Comparison of ENCODE assay signal across 15 cellular contexts in genomic region chr16:17424771-17425170, GRCh38. TPM values are rescaled to one million over a fixed set of nuclear protein-coding genes. Genes with fewer than 3 reads are reported as not detected.
A peak's percentile ranks its signal among the peaks of the same experiment; 100 is the strongest.
DNase-seq lines count a peak whose midpoint lies in the region; ATAC-seq, FAIRE-seq and TF ChIP-seq lines count a peak whose summit lies in the region.
"Had no signal": no experiment of that assay in that cellular context is flagged by ENCODE, and none has a peak within 500 bp of the region (broad histone marks: within the 10 kb centered on the region; RNA-seq: fewer than 3 reads in every experiment).

No MANE protein-coding gene starts in this region.

- H4K91ac ChIP-seq in neuronal stem cell (ENCODE audit: low read depth, low read length, poor library complexity): no peak overlapping the region

- no peak overlapping the region for H2BK12ac ChIP-seq in neuronal stem cell (ENCODE audit: low read length)

- TF ChIP-seq CTCF in A549 (IDR thresholded peaks at IDR 0.05) (no peak), K562 (IDR thresholded peaks at IDR 0.05 in 2 of 3, conservative IDR thresholded peaks at IDR 0.05 in 1 of 3; ENCODE audit: insufficient read depth in 2 of 3, low read depth in 1 of 3, low read length in 3 of 3) (no peak), lower lobe of right lung (IDR thresholded peaks at IDR 0.05) (no peak)

- H3K79me1 ChIP-seq in neuronal stem cell (ENCODE audit: low read depth, low read length): peaks cover 5% of the 10 kb centered on the region

- H3K27me3 ChIP-seq in K562 (ENCODE audit: control insufficient read depth in 2 of 2, insufficient read depth in 2 of 2, low read length in 2 of 2): peaks cover 5 to 24% of the 10 kb centered on the region in 2 experiments; a peak in 3 of 5 replicates
- H3K27me3 ChIP-seq in neuronal stem cell (ENCODE audit: control insufficient read depth in 3 of 3, insufficient read depth in 3 of 3, low read depth in 1 of 3, low read length in 3 of 3): no peaks in the 10 kb centered on the region
- no peaks in the 10 kb centered on the region for H3K27me3 ChIP-seq in lower lobe of right lung (ENCODE audit: low read depth)

- H3K9me1 ChIP-seq in K562 (ENCODE audit: control insufficient read depth, insufficient read depth, low read length): no peaks in the 10 kb centered on the region

- CTCF ChIA-PET in A549 (lab: Yijun Ruan, JAX) (no interaction called here), K562 (lab: Yijun Ruan, JAX; ENCODE audit: low intra/inter-chr PET ratio) (no interaction called here)

- H3K36me3 ChIP-seq in K562 (ENCODE audit: control insufficient read depth, insufficient read depth, low read length) (no peaks in the 10 kb centered on the region), neuronal stem cell (replicated peaks in 1 of 2; ENCODE audit: control insufficient read depth in 2 of 2, insufficient read depth in 2 of 2, low read length in 2 of 2) (no peaks in the 10 kb centered on the region), lower lobe of right lung (no peaks in the 10 kb centered on the region)
- H3K36me3 ChIP-seq: HAP-1 had no signal

- H3K4me2 ChIP-seq in A549 (no peak overlapping the region), K562 (ENCODE audit: insufficient read depth, low read length) (no peak overlapping the region), neuronal stem cell (ENCODE audit: insufficient read depth, low read length, poor library complexity, severe bottlenecking) (no peak overlapping the region)

- no peak overlapping the region for H2BK15ac ChIP-seq in neuronal stem cell (ENCODE audit: low read length)

- DNase-seq in A549 (ENCODE audit: low read depth in 1 of 2, low spot score in 1 of 2): no peak
- DNase-seq in LoVo (ENCODE audit: low spot score): peak; percentile 11
- no peak for DNase-seq in K562 (ENCODE audit: extremely low read depth in 1 of 4, low spot score in 3 of 4)
- no peak for DNase-seq in neuronal stem cell (ENCODE audit: low spot score)
- no peak for DNase-seq in lower lobe of right lung
- DNase-seq: AML-193; Caco-2; CD4-positive, alpha-beta T cell; DMS79 treated with DMSO at 0.1 percent for 48 hours; GF-D8 had no signal

- 10% methylated on average over 5 of the region's 5 CpGs for WGBS in A549 (ENCODE audit: missing lambda C conversion rate)
- WGBS in K562 (ENCODE audit: insufficient coverage, low coverage, missing lambda C conversion rate): 0% methylated on average over 2 of the region's 5 CpGs
- no CpG with 5 or more reads among the region's 5 CpGs for WGBS in neuronal stem cell (ENCODE audit: extremely low coverage in 2 of 2, insufficient read length in 2 of 2, insufficient replicate concordance in 1 of 2), 2 donors

- TF ChIP-seq EP300 in A549 (IDR thresholded peaks at IDR 0.05) (no peak), K562 (IDR thresholded peaks at IDR 0.05; ENCODE audit: low read length) (no peak)

- ATAC-seq in A549 (no peak), K562 (no peak), GM21515 (IDR thresholded peaks at IDR 0.05; ENCODE audit: unreplicated experiment) (no peak), lower lobe of right lung (no peak)

- no peak overlapping the region for H3K14ac ChIP-seq in neuronal stem cell (ENCODE audit: low read length)

- H3K23ac ChIP-seq in neuronal stem cell (ENCODE audit: low read depth, low read length, poor library complexity): no peak overlapping the region

- H3K4me1 ChIP-seq in A549 (no peaks in the 10 kb centered on the region), K562 (replicated peaks in 1 of 2; ENCODE audit: control insufficient read depth in 2 of 2, insufficient read depth in 2 of 2, low read length in 2 of 2) (no peaks in the 10 kb centered on the region), neuronal stem cell (ENCODE audit: control insufficient read depth in 2 of 2, insufficient read depth in 1 of 2, low read depth in 1 of 2, low read length in 2 of 2) (peaks cover 3 to 9% of the 10 kb centered on the region in 2 donors), lower lobe of right lung (no peaks in the 10 kb centered on the region)
- H3K4me1 ChIP-seq: Caco-2, HAP-1 had no signal

- H3K79me2 ChIP-seq in K562 (ENCODE audit: control insufficient read depth, insufficient read depth, low read length): no peaks in the 10 kb centered on the region

- H3K4me3 ChIP-seq in A549 (no peak overlapping the region), K562 (no peak overlapping the region), neuronal stem cell (ENCODE audit: low read length in 2 of 2) (no peak overlapping the region), lower lobe of right lung (no peak overlapping the region)
- H3K4me3 ChIP-seq: HAP-1 had no signal

- H4K20me1 ChIP-seq in K562 (replicated peaks; ENCODE audit: control insufficient read depth, insufficient read depth, low read length): no peaks in the 10 kb centered on the region; the same call in 1 of the 2 replicates

- POLR2A ChIA-PET in A549 (lab: Yijun Ruan, JAX) (no interaction called here), K562 (lab: Yijun Ruan, JAX) (interaction anchor here (0.5 kb wide), 1 partner anchor 69 kb away, joined by 3 read pairs; no protein-coding TSS in a partner anchor)

- H3K4ac ChIP-seq in neuronal stem cell (ENCODE audit: low read length): no peak overlapping the region

- FAIRE-seq in A549 (lab: Jason Lieb, UNC) (no peak), K562 (lab: Jason Lieb, UNC) (no peak)
- FAIRE-seq: A204.1, D721Med had no signal

- H3K9ac ChIP-seq in K562 (ENCODE audit: insufficient read depth in 1 of 2, low read depth in 2 of 2, low read length in 2 of 2) (no peak overlapping the region), neuronal stem cell (ENCODE audit: low read depth, low read length, poor library complexity) (peak overlapping the region; percentile 24)

- no peak overlapping the region for H2BK120ac ChIP-seq in neuronal stem cell (ENCODE audit: low read depth, low read length)

- H3K18ac ChIP-seq in neuronal stem cell (ENCODE audit: low read length): no peak overlapping the region

- intact Hi-C loops in K562 (cut with micrococcal nuclease): no loop called here
- intact Hi-C loops in lower lobe of right lung (cut with DNase I): no loop called here

- in situ Hi-C loops in K562 (cut with MboI): no loop called here

- H2AFZ ChIP-seq in K562 (ENCODE audit: low read depth, low read length) (no peak overlapping the region), neuronal stem cell (ENCODE audit: low read length) (no peak overlapping the region)

- H3K27ac ChIP-seq in A549: no peak overlapping the region
- H3K27ac ChIP-seq in K562 (ENCODE audit: extremely low read depth, low read depth, low read length): no peak overlapping the region
- H3K27ac ChIP-seq in neuronal stem cell (replicated peaks; ENCODE audit: low read length): no peak overlapping the region
- H3K27ac ChIP-seq in lower lobe of right lung: no peak overlapping the region
- H3K27ac ChIP-seq: C4-2B had no signal

- no TSS peak for BruUV-seq in K562 (replicated peaks; lab: Mats Ljungman, UMichigan)

- H3K9me3 ChIP-seq in A549: peaks cover 3% of the 10 kb centered on the region; the same call in 1 of the 3 replicates
- no peaks in the 10 kb centered on the region; the same call in 1 of the 2 replicates for H3K9me3 ChIP-seq in K562 (replicated peaks; ENCODE audit: control insufficient read depth, insufficient read depth, low read depth, low read length)
- peaks cover 0 to 3% of the 10 kb centered on the region in 2 donors for H3K9me3 ChIP-seq in neuronal stem cell (replicated peaks in 1 of 2; ENCODE audit: control insufficient read depth in 2 of 2, insufficient read depth in 1 of 2, low read depth in 1 of 2, low read length in 2 of 2)
- peaks cover 5% of the 10 kb centered on the region for H3K9me3 ChIP-seq in lower lobe of right lung
- H3K9me3 ChIP-seq: Caco-2, HAP-1 had no signal

- TF ChIP-seq POLR2A in A549 (IDR thresholded peaks at IDR 0.05; ENCODE audit: low read length) (no peak), K562 (conservative IDR thresholded peaks at IDR 0.05) (no peak)

- no peak overlapping the region for H2BK5ac ChIP-seq in neuronal stem cell (ENCODE audit: low read length)

- no peak overlapping the region for H2AK5ac ChIP-seq in neuronal stem cell (ENCODE audit: low read depth, low read length)

- no peak overlapping the region for H4K8ac ChIP-seq in neuronal stem cell (ENCODE audit: low read depth, low read length)

- no peak for TF ChIP-seq RAD21 in A549 (conservative IDR thresholded peaks at IDR 0.05 in 1 of 2, IDR thresholded peaks at IDR 0.05 in 1 of 2)
- no peak for TF ChIP-seq RAD21 in K562 (CRISPR knock-in tag; conservative IDR thresholded peaks at IDR 0.05 in 1 of 2, IDR thresholded peaks at IDR 0.05 in 1 of 2)

TF ChIP-seq in A549, 52 proteins besides CTCF, POLR2A, EP300 and RAD21 (continues in another document):
- no peak for TF ChIP-seq NPAS2 (CRISPR knock-in tag; IDR thresholded peaks at IDR 0.05; ENCODE audit: borderline replicate concordance)

TF ChIP-seq in K562, 482 proteins besides CTCF, POLR2A, EP300 and RAD21 (continues in another document):
- 0 out of 2 replicates have a peak, but pooled peaks have one; percentile 10 for TF ChIP-seq MAFG (tag; conservative IDR thresholded peaks at IDR 0.05)
- 0 out of 2 replicates have a peak, but pooled peaks have one; percentile 33 for TF ChIP-seq ZNF316 (IDR thresholded peaks at IDR 0.05)

RNA-seq across cellular contexts. Expression of gene XYLT1, which starts 46.0 kb away (rescaled TPM):
- polyA plus RNA-seq in A549 (2011; rRNA removed) (0.78 and 1.1 TPM in 2 replicates), A549 (2017; fragmentation: RNase III; extraction: RNeasy Plus Mini Kit Qiagen cat#74134 plus additional on column Dnase treatment) (0.84 to 0.88 TPM (median 0.88 TPM) in 3 replicates), K562 (2011; rRNA removed) (not detected in 2 replicates), K562 (2014; fragmentation: Illumina TruSeq; extraction: Trizol) (not detected in 2 replicates), K562 (2014; fragmentation: Nextera tagmentation; extraction: Ambion mirVana) (under 1 TPM; 0.03 to 0.08 TPM), K562 (2014; rRNA removed) (0.03 TPM in 1 of 2 replicates, not detected in the other)
- polyA plus RNA-seq in A549 (2012; cell fraction: cytosol; rRNA removed): 0.51 and 0.91 TPM in 2 replicates
- polyA plus RNA-seq in A549 (2012; cell fraction: nucleus; rRNA removed): 0.55 and 0.67 TPM in 2 replicates
- polyA minus RNA-seq in A549 (2011; rRNA and poly(A)+ RNA removed): 4.1 and 4.7 TPM in 2 replicates
- total RNA-seq in K562 (2011; cell fraction: chromatin; rRNA removed; ENCODE audit: low replicate concordance): 0.02 TPM in 1 of 2 replicates, not detected in the other
- not detected in 2 replicates for total RNA-seq in K562 (2011; cell fraction: nucleolus; rRNA removed)
- under 0.01 TPM in 1 of 2 replicates, not detected in the other for total RNA-seq in K562 (2011; cell fraction: nucleoplasm; rRNA removed)
- total RNA-seq in K562 (2014; rRNA removed) (not detected in 2 replicates), K562 (2014; rRNA removed; fragmentation: Illumina TruSeq; extraction: Trizol) (not detected in 2 replicates), K562 (2015; rRNA removed; fragmentation: Illumina TruSeq; extraction: Trizol) (not detected in 2 replicates), K562 (2021) (0.04 and 0.09 TPM in 2 replicates), lower lobe of right lung (9.0 TPM)
- polyA plus RNA-seq in K562 (2011; cell fraction: cytosol; rRNA removed): not detected in 2 replicates
- polyA plus RNA-seq in K562 (2011; cell fraction: nucleus; rRNA removed): not detected in 2 replicates
- 0.12 and 0.21 TPM in 2 replicates for polyA plus RNA-seq in K562 (2012)
- not detected in 2 replicates for polyA minus RNA-seq in K562 (2011; rRNA and poly(A)+ RNA removed)
- not detected in 2 replicates for polyA minus RNA-seq in K562 (2011; cell fraction: cytosol; rRNA and poly(A)+ RNA removed)
- polyA minus RNA-seq in K562 (2011; cell fraction: nucleus; rRNA and poly(A)+ RNA removed): not detected in 2 replicates
- polyA plus RNA-seq in neuronal stem cell (2013, experiment 1 of 2): 6.1 TPM
- polyA plus RNA-seq in neuronal stem cell (2013, experiment 2 of 2): 6.3 TPM

Comparison
In these comparisons a context has a peak if more than half of its experiments do, and no peak if none do; other contexts are left out.
1. Of the 35 proteins assayed by ChIP-seq in both K562 and A549: peak only in K562: none; only in A549: MAFK; in both: none; in neither: 34.